29 cellular contexts compared by ENCODE assay signal in the genomic region with DNA sequence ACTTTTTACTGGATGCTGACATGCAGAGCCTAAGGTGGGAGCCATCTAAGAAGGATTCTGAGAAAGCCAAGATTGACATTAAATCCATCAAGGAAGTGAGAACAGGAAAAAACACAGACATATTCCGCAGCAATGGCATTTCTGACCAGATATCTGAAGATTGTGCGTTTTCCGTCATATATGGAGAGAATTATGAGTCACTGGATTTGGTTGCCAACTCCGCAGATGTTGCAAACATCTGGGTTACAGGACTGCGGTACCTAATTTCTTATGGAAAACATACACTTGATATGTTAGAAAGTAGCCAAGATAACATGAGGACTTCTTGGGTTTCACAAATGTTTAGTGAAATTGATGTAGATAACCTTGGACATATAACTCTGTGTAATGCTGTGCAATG.
"Had no signal": no experiment of that assay in that cellular context is flagged by ENCODE, and none has a peak within 500 bp of the region (broad histone marks: within the 10 kb centered on the region; RNA-seq: fewer than 3 reads in every experiment).

No MANE protein-coding gene starts in this region.

- H3K4me1 ChIP-seq: prostate gland, vagina had no signal

- H3K27ac ChIP-seq: left lung, lower lobe of right lung, pancreas, prostate gland, skin epidermis, stomach, testis, thyroid gland, transverse colon, upper lobe of left lung, vagina had no signal

- DNase-seq: immature natural killer cell; kidney; left colon; left lung; lower lobe of right lung; mammary epithelial cell; mesenchymal stem cell; naive thymus-derived CD8-positive, alpha-beta T cell; nucleus accumbens; pancreas; posterior cingulate gyrus; retina; right cardiac atrium; stimulated activated CD4-positive, alpha-beta T cell treated with anti-CD3 and anti-CD28 coated beads, Interleukin-12 subunit alpha, Interleukin-12 subunit beta, amount 100 ng/mL, for 4 hours; stimulated activated CD4-positive, alpha-beta T cell treated with anti-CD3 and anti-CD28 coated beads, Interleukin-15, amount 100 ng/mL, for 24 hours; stimulated activated CD4-positive, alpha-beta T cell treated with anti-CD3 and anti-CD28 coated beads, Interleukin-2, amount 100 ng/mL, for 24 hours; stimulated activated CD4-positive, alpha-beta T cell treated with anti-CD3 and anti-CD28 coated beads, Interleukin-4, amount 100 ng/mL, for 1 hour; stimulated activated naive B cell treated with anti-CD40 and anti-IgM and Interleukin-4, amounts not matched to agents 10 μg/mL and 1 μg/mL and 100 μg/mL, for 72 hours; stimulated activated naive CD8-positive, alpha-beta T cell treated with anti-CD3 and anti-CD28 coated beads, Interleukin-15, Interleukin-2, amounts not matched to agents 100 U/mL and 50 U/mL, for 24 hours; stomach; testis; thyroid gland; transverse colon; upper lobe of left lung had no signal

- H3K9me3 ChIP-seq: left lung, lower lobe of right lung, pancreas, prostate gland, stomach, testis, thyroid gland, transverse colon, upper lobe of left lung, vagina had no signal

- H3K27me3 ChIP-seq: left lung, pancreas, stomach, testis, thyroid gland, transverse colon, upper lobe of left lung, vagina had no signal

- H3K4me3 ChIP-seq: left lung, lower lobe of right lung, pancreas, prostate gland, skin epidermis, stomach, testis, thyroid gland, transverse colon, upper lobe of left lung, vagina had no signal

- ATAC-seq: left colon; left lung; lower lobe of right lung; naive thymus-derived CD8-positive, alpha-beta T cell; pancreas; right cardiac atrium; sciatic nerve; stimulated activated naive B cell treated with anti-CD40 and anti-IgM and Interleukin-4, amounts not matched to agents 10 μg/mL and 1 μg/mL and 100 μg/mL, for 72 hours; stimulated activated naive CD8-positive, alpha-beta T cell treated with anti-CD3 and anti-CD28 coated beads, Interleukin-15, Interleukin-2, amounts not matched to agents 100 U/mL and 50 U/mL, for 24 hours had no signal

- FAIRE-seq: islet of Langerhans, kidney, pancreas had no signal

- H3K36me3 ChIP-seq: pancreas, prostate gland, thyroid gland, transverse colon, vagina had no signal
